Comparison of ENCODE assay signal across 8 cellular contexts in genomic region chr1:84300991-84301758, GRCh38. TPM values are rescaled to one million over a fixed set of nuclear protein-coding genes. Genes with fewer than 3 reads are reported as not detected.
DNase-seq lines count a peak whose midpoint lies in the region; ATAC-seq and TF ChIP-seq lines count a peak whose summit lies in the region.

Gene SAMD13 (plus strand): TSS chr1:84301708. CDS start chr1:84303235, 1,527 bp downstream.

- ATAC-seq in HG03045 (IDR thresholded peaks at IDR 0.05; ENCODE audit: unreplicated experiment): no peak

- peaks cover 4% of the 10 kb centered on the region for H3K27me3 Mint-ChIP-seq in endothelial cell (ENCODE audit: unreplicated experiment)

- DNase-seq in Caki2 (ENCODE audit: low read depth) (peak; percentile 61), HEK293T (ENCODE audit: extremely low spot score) (peak; percentile 68), NCI-H2171 treated with DMSO at 0.1 percent for 48 hours (lab: John Stamatoyannopoulos, UW) (peak; percentile 68), endothelial cell (ENCODE audit: low spot score) (no peak), mucosa of gallbladder (ENCODE audit: low spot score) (peak; percentile 87), substantia nigra (lab: John Stamatoyannopoulos, UW) (peak in 37 of 49 donors; percentile 8 to 91 (median 49))
- DNase-seq in activated CD4-positive, alpha-beta T cell treated with anti-CD3 and anti-CD28 coated beads for 48 hours: peak; percentile 64

- H3K4me3 Mint-ChIP-seq in endothelial cell (ENCODE audit: unreplicated experiment): peak within 1 kb of the TSS; percentile 72

- H3K9me3 Mint-ChIP-seq in endothelial cell (ENCODE audit: unreplicated experiment): peaks cover 3% of the 10 kb centered on the region

- no peak for TF ChIP-seq CTCF in endothelial cell (IDR thresholded peaks at IDR 0.05; ENCODE audit: unreplicated experiment)

- peak within 1 kb of the TSS; percentile 94 for H3K27ac ChIP-seq in substantia nigra (ENCODE audit: low read depth, low read length, poor library complexity, severe bottlenecking)

- CTCF ChIA-PET in HEK293T (lab: Yijun Ruan, JAX): no interaction called here

- H3K27ac Mint-ChIP-seq in endothelial cell (ENCODE audit: unreplicated experiment): peak within 1 kb of the TSS; percentile 57

- in situ Hi-C loops in Caki2 (cut with HindIII; ENCODE audit: low pct_unique_long_range_greater_than_20kb, low sequenced_read_pairs): no loop called here

- POLR2A ChIA-PET in HEK293T (lab: Yijun Ruan, JAX): interaction anchor here (1.2 kb wide), 1 partner anchor 8 kb away, joined by 4 read pairs; no protein-coding TSS in a partner anchor

- H3K36me3 Mint-ChIP-seq in endothelial cell (ENCODE audit: low read depth, unreplicated experiment): peaks cover 3% of the 10 kb centered on the region

- peaks cover 31% of the 10 kb centered on the region for H3K4me1 Mint-ChIP-seq in endothelial cell (ENCODE audit: unreplicated experiment)

TF ChIP-seq in HEK293T, 16 proteins besides CTCF, POLR2A, EP300 and RAD21:
- no peak for TF ChIP-seq ARNT (IDR thresholded peaks at IDR 0.05)

RNA-seq across cellular contexts. Expression of gene SAMD13, which starts in this region (rescaled TPM):
- 2.5 and 8.7 TPM in 2 replicates for total RNA-seq in Caki2 (2014; rRNA removed; shearing (Covaris generic); ENCODE audit: low replicate concordance)
- total RNA-seq in endothelial cell (ENCODE audit: unreplicated experiment) (1.8 TPM), mucosa of gallbladder (4.1 TPM)
